12 cellular contexts compared by ENCODE assay signal in genomic region chr12:56882407-56882806, GRCh38. TPM values are rescaled to one million over a fixed set of nuclear protein-coding genes. Genes with fewer than 3 reads are reported as not detected.
"Had no signal": no experiment of that assay in that cellular context is flagged by ENCODE, and none has a peak within 500 bp of the region (broad histone marks: within the 10 kb centered on the region; RNA-seq: fewer than 3 reads in every experiment).

No MANE protein-coding gene starts in this region.

RNA-seq across cellular contexts. Expression of gene SDR9C7, which starts 51.8 kb away (rescaled TPM):
- total RNA-seq: osteoblast, progenitor cell of endocrine pancreas, renal cortical epithelial cell, right lobe of liver, skeletal muscle tissue, stomach, subcutaneous adipose tissue, thyroid gland, tibial nerve, upper lobe of right lung, urinary bladder had no signal
- polyA plus RNA-seq: small intestine had no signal
